ENCODE assay signal across 27 cellular contexts in the genomic region with DNA sequence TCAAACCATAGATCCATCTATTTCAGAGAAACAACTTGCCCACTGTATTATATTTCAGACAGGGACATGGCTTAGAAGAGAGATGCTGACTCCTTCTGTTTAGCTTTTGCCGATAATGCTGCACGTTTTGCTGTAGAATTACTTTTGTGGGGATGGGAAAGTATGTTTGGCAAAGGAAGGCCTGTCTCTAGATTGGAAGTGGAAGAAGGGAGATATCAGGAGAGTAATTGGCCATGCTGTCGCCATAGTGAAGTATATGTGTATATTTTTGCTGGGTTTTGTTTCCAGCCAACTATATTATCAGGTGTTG.
DNase-seq lines count a peak whose midpoint lies in the region; ATAC-seq, FAIRE-seq and TF ChIP-seq lines count a peak whose summit lies in the region.
"Had no signal": no experiment of that assay in that cellular context is flagged by ENCODE, and none has a peak within 500 bp of the region (broad histone marks: within the 10 kb centered on the region; RNA-seq: fewer than 3 reads in every experiment).

No MANE protein-coding gene starts in this region.

- H4K20me1 ChIP-seq in OCI-LY1 (ENCODE audit: insufficient read depth, low read length) (no peaks in the 10 kb centered on the region), hepatocyte (ENCODE audit: insufficient read depth, poor library complexity, severe bottlenecking) (peaks cover 4% of the 10 kb centered on the region)

- no peaks in the 10 kb centered on the region for H3K9me3 ChIP-seq in OCI-LY1 (ENCODE audit: low read length)
- no peaks in the 10 kb centered on the region for H3K9me3 ChIP-seq in hepatocyte (ENCODE audit: low read depth)
- no peaks in the 10 kb centered on the region for H3K9me3 ChIP-seq in gastrocnemius medialis
- H3K9me3 ChIP-seq: right lobe of liver, SJCRH30, tibial nerve had no signal

- intact Hi-C loops in gastrocnemius medialis (cut with DNase I; ENCODE audit: low total_unique reads) = no loop called here

- 60% methylated on average over 3 of the region's 3 CpGs for WGBS in hepatocyte (ENCODE audit: low lambda C conversion rate, missing lambda C conversion rate)

- peak; percentile 74 for FAIRE-seq in GM12892 (lab: Jason Lieb, UNC)
- FAIRE-seq: kidney had no signal

- H3F3A ChIP-seq in OCI-LY1 (ENCODE audit: insufficient read depth, low read length) = peaks cover 11% of the 10 kb centered on the region; the same call in 1 of the 2 replicates

- H3K4me3 ChIP-seq in OCI-LY1 (ENCODE audit: low read depth, low read length, poor library complexity, severe bottlenecking) = no peak overlapping the region
- H3K4me3 ChIP-seq in hepatocyte = no peak overlapping the region
- no peak overlapping the region for H3K4me3 ChIP-seq in gastrocnemius medialis
- H3K4me3 ChIP-seq: BLaER1 treated with 17β-estradiol and CSF1 and Interleukin-3, amounts not matched to agents 10 nM and 100 nM; lung; right lobe of liver; SJCRH30; tibial nerve had no signal

- H3K9me2 ChIP-seq in OCI-LY1 (ENCODE audit: low read depth, low read length) (no peaks in the 10 kb centered on the region), hepatocyte (replicated peaks; ENCODE audit: insufficient read depth) (no peaks in the 10 kb centered on the region)

- H3K79me2 ChIP-seq in OCI-LY1 (ENCODE audit: insufficient read depth, low read length) (peaks cover 94% of the 10 kb centered on the region), hepatocyte (peaks cover 61% of the 10 kb centered on the region)

- H3K4me1 ChIP-seq in OCI-LY1 (ENCODE audit: insufficient read depth, low read length, severe bottlenecking) (peaks cover 99% of the 10 kb centered on the region), hepatocyte (ENCODE audit: insufficient read depth) (peaks cover 12% of the 10 kb centered on the region), gastrocnemius medialis (peaks cover 7 to 26% of the 10 kb centered on the region in 2 donors)
- H3K4me1 ChIP-seq: right lobe of liver, SJCRH30 had no signal

- H2AFZ ChIP-seq in OCI-LY1 (ENCODE audit: low read length) = no peak overlapping the region
- H2AFZ ChIP-seq in hepatocyte = no peak overlapping the region

- DNase-seq in GM12892 (ENCODE audit: insufficient read length) (no peak), hepatocyte (ENCODE audit: low spot score) (no peak), gastrocnemius medialis (no peak), SW480 (ENCODE audit: low spot score) (no peak), middle frontal gyrus (ENCODE audit: extremely low spot score, low spot score) (no peak), OCI-M2 (lab: John Stamatoyannopoulos, UW; ENCODE audit: unreplicated experiment) (no peak)
- DNase-seq: activated CD4-positive, alpha-beta T cell treated with anti-CD3 and anti-CD28 coated beads, Interleukin-2, amount 10 ng/mL, durations not matched to agents 24 days and 14 days; activated CD8-positive, alpha-beta memory T cell treated with anti-CD3 and anti-CD28 coated beads for 24 hours; activated naive CD4-positive, alpha-beta T cell treated with anti-CD3 and anti-CD28 coated beads, Interleukin-2, amount 50 U/mL, for 16 hours; activated T-cell treated with anti-CD3 and anti-CD28 coated beads for 4 hours; amniotic stem cell; DMS53; HCEC 1CT; Karpas-422; kidney; NCI-H1436 treated with DMSO at 0.1 percent for 48 hours; NCI-H2107; NCI-H446 treated with DMSO at 0.1 percent for 48 hours; NCI-H82; right lobe of liver; SJCRH30; stimulated activated naive CD8-positive, alpha-beta T cell treated with anti-CD3 and anti-CD28 coated beads, Interleukin-15, amount 100 ng/mL, for 72 hours had no signal

- H3K36me3 ChIP-seq in OCI-LY1 (ENCODE audit: insufficient read depth, low read length) (no peaks in the 10 kb centered on the region), hepatocyte (replicated peaks; ENCODE audit: insufficient read depth, low read depth) (no peaks in the 10 kb centered on the region), gastrocnemius medialis (no peaks in the 10 kb centered on the region)
- H3K36me3 ChIP-seq: right lobe of liver, SJCRH30, tibial nerve had no signal

- in situ Hi-C loops in gastrocnemius medialis (cut with MboI; ENCODE audit: low sequenced_read_pairs in 4 of 4) = no loop called here

- H3K9ac ChIP-seq in OCI-LY1 (ENCODE audit: low read length) = peak overlapping the region; percentile 38; the same call in 1 of the 2 replicates
- H3K9ac ChIP-seq: BLaER1 treated with 17β-estradiol and CSF1 and Interleukin-3, amounts not matched to agents 10 nM and 100 nM had no signal

- no peak for ATAC-seq in gastrocnemius medialis
- ATAC-seq: right lobe of liver; stimulated activated naive CD8-positive, alpha-beta T cell treated with anti-CD3 and anti-CD28 coated beads, Interleukin-15, amount 100 ng/mL, for 72 hours; WTC11 had no signal

- TF ChIP-seq POLR2A in GM12892 (IDR thresholded peaks at IDR 0.05; ENCODE audit: low read depth, low read length) = no peak
- TF ChIP-seq POLR2A in gastrocnemius medialis (IDR thresholded peaks at IDR 0.05) = no peak

- peak overlapping the region; percentile 97 for H3K27ac ChIP-seq in OCI-LY1 (ENCODE audit: low read depth, low read length, poor library complexity, severe bottlenecking)
- H3K27ac ChIP-seq in hepatocyte = peak overlapping the region; percentile 7
- H3K27ac ChIP-seq in gastrocnemius medialis = peak overlapping the region in 3 of 4 donors; percentile 12 to 30 (median 20)
- H3K27ac ChIP-seq: BLaER1 treated with 17β-estradiol and CSF1 and Interleukin-3, amounts not matched to agents 10 nM and 100 nM; right lobe of liver; SJCRH30 had no signal

- H3K27me3 ChIP-seq in OCI-LY1 (ENCODE audit: insufficient read depth, low read length) = no peaks in the 10 kb centered on the region
- no peaks in the 10 kb centered on the region for H3K27me3 ChIP-seq in hepatocyte
- H3K27me3 ChIP-seq in gastrocnemius medialis = no peaks in the 10 kb centered on the region
- H3K27me3 ChIP-seq: BLaER1 treated with 17β-estradiol and CSF1 and Interleukin-3, amounts not matched to agents 10 nM and 100 nM; right lobe of liver; SJCRH30; tibial nerve had no signal

- no peak for TF ChIP-seq CTCF in OCI-LY1 (IDR thresholded peaks at IDR 0.05; ENCODE audit: low read length)
- TF ChIP-seq CTCF in hepatocyte (IDR thresholded peaks at IDR 0.05; ENCODE audit: poor library complexity) = no peak
- TF ChIP-seq CTCF in gastrocnemius medialis (IDR thresholded peaks at IDR 0.05 in 4 of 5, conservative IDR thresholded peaks at IDR 0.05 in 1 of 5) = no peak

- H3K4me2 ChIP-seq in OCI-LY1 (ENCODE audit: low read length) (peak overlapping the region; percentile 55), hepatocyte (peak overlapping the region; percentile 50)

Comparison
In these comparisons a context has a peak if more than half of its experiments do, and no peak if none do; other contexts are left out.
1. H3K27ac ChIP-seq: peak in every context shown above with its lines; median percentile 97 in OCI-LY1; 20 in gastrocnemius medialis; 7 in hepatocyte.